18 cellular contexts compared by ENCODE assay signal in the genomic region with DNA sequence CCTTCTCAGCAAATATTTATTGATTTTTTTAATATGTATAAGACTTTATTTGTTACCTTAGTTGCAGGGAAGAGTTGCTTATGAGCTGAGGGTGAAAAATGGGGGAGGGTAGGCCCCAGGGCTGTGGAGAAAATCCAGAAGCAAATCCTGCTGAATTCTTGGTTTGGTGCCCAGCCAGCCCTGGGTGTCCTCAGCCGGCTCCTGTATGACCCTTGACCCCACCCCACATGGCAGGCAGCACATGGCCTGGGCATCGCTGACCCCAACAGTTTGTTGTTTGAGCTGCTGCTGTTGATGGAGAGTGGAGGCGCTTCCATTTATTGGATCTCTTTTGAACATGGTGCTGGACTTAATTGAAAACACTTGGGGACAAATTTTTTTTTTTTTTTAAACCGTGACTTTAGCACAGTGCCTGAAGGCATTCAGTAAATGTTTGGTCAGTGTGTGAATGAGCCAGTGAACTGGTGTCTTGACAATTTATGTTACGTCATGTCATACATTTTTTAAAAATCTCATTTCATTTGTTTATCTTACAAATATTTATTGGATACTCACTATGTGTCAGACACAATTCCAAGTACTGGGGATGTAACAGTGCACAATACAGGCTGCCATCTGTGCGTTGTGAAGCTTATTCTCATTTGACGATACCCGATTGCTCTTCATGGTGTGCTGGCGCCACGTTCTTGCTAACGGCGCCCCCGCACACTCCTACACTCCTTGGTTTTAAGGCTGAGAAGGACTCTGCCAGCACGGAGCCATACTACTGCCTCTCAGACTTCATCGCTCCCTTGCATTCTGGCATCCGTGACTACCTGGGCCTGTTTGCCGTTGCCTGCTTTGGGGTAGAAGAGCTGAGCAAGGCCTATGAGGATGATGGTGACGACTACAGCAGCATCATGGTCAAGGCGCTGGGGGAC.
DNase-seq lines count a peak whose midpoint lies in the region; ATAC-seq, FAIRE-seq and TF ChIP-seq lines count a peak whose summit lies in the region.
"Had no signal": no experiment of that assay in that cellular context is flagged by ENCODE, and none has a peak within 500 bp of the region (broad histone marks: within the 10 kb centered on the region; RNA-seq: fewer than 3 reads in every experiment).

No MANE protein-coding gene starts in this region.

- H3K9me3 Mint-ChIP-seq in mesothelial cell of epicardium: no peaks in the 10 kb centered on the region
- H3K9me3 Mint-ChIP-seq in effector memory CD8-positive, alpha-beta T cell: no peaks in the 10 kb centered on the region
- H3K9me3 Mint-ChIP-seq in activated CD4-positive, alpha-beta T cell treated with anti-CD3 and anti-CD28 coated beads, Interleukin-2, amount 10 ng/mL, durations not matched to agents 7 days and 5 days: no peaks in the 10 kb centered on the region
- H3K9me3 Mint-ChIP-seq: GM23338 had no signal

- no peak overlapping the region for H3K4me3 Mint-ChIP-seq in mesothelial cell of epicardium
- no peak overlapping the region for H3K4me3 Mint-ChIP-seq in effector memory CD8-positive, alpha-beta T cell
- no peak overlapping the region for H3K4me3 Mint-ChIP-seq in activated CD4-positive, alpha-beta T cell treated with anti-CD3 and anti-CD28 coated beads, Interleukin-2, amount 10 ng/mL, durations not matched to agents 7 days and 5 days
- H3K4me3 Mint-ChIP-seq: B cell, GM23338 had no signal

- TF ChIP-seq POLR2A in H54 (IDR thresholded peaks at IDR 0.05; ENCODE audit: low read depth, low read length): no peak

- CTCF ChIA-PET in activated CD4-positive, alpha-beta T cell treated with anti-CD3 and anti-CD28 coated beads, Interleukin-2, amount 10 ng/mL, durations not matched to agents 7 days and 5 days (lab: Charles Lee): interaction anchor here (0.8 to 1.0 kb wide), 2 partner anchors 15 to 23 kb away, joined by 3 read pairs; no protein-coding TSS in a partner anchor

- H3K27ac Mint-ChIP-seq in mesothelial cell of epicardium: peak overlapping the region; percentile 44
- peak overlapping the region in 1 of 2 donors; percentile 46 for H3K27ac Mint-ChIP-seq in effector memory CD8-positive, alpha-beta T cell
- H3K27ac Mint-ChIP-seq in activated CD4-positive, alpha-beta T cell treated with anti-CD3 and anti-CD28 coated beads, Interleukin-2, amount 10 ng/mL, durations not matched to agents 7 days and 5 days: no peak overlapping the region
- H3K27ac Mint-ChIP-seq: B cell, GM23338 had no signal

- peaks cover 50% of the 10 kb centered on the region for H3K36me3 Mint-ChIP-seq in mesothelial cell of epicardium
- H3K36me3 Mint-ChIP-seq in effector memory CD8-positive, alpha-beta T cell (ENCODE audit: insufficient read depth): peaks cover 74% of the 10 kb centered on the region
- H3K36me3 Mint-ChIP-seq in activated CD4-positive, alpha-beta T cell treated with anti-CD3 and anti-CD28 coated beads, Interleukin-2, amount 10 ng/mL, durations not matched to agents 7 days and 5 days (ENCODE audit: low read depth): peaks cover 48% of the 10 kb centered on the region

- POLR2A ChIA-PET in activated CD4-positive, alpha-beta T cell treated with anti-CD3 and anti-CD28 coated beads, Interleukin-2, amount 10 ng/mL, durations not matched to agents 7 days and 5 days (lab: Charles Lee): interaction anchor here (0.7 kb wide), 1 partner anchor 27 kb away, joined by 10 read pairs; no protein-coding TSS in a partner anchor

- H3K27me3 Mint-ChIP-seq in mesothelial cell of epicardium (ENCODE audit: low read depth): no peaks in the 10 kb centered on the region
- H3K27me3 Mint-ChIP-seq in effector memory CD8-positive, alpha-beta T cell: no peaks in the 10 kb centered on the region
- H3K27me3 Mint-ChIP-seq in activated CD4-positive, alpha-beta T cell treated with anti-CD3 and anti-CD28 coated beads, Interleukin-2, amount 10 ng/mL, durations not matched to agents 7 days and 5 days: no peaks in the 10 kb centered on the region
- H3K27me3 Mint-ChIP-seq: B cell had no signal

- peaks cover 43% of the 10 kb centered on the region for H3K4me1 Mint-ChIP-seq in mesothelial cell of epicardium
- no peaks in the 10 kb centered on the region for H3K4me1 Mint-ChIP-seq in effector memory CD8-positive, alpha-beta T cell (ENCODE audit: low read depth in 2 of 2)
- no peaks in the 10 kb centered on the region for H3K4me1 Mint-ChIP-seq in activated CD4-positive, alpha-beta T cell treated with anti-CD3 and anti-CD28 coated beads, Interleukin-2, amount 10 ng/mL, durations not matched to agents 7 days and 5 days
- H3K4me1 Mint-ChIP-seq: B cell, GM23338 had no signal

- H3K27ac ChIP-seq in cingulate gyrus (ENCODE audit: low read depth, low read length): peak overlapping the region; percentile 29

- TF ChIP-seq CTCF in mesothelial cell of epicardium (IDR thresholded peaks at IDR 0.05; ENCODE audit: unreplicated experiment): no peak

- no peak for FAIRE-seq in H54 (lab: Jason Lieb, UNC)
- FAIRE-seq: endothelial cell of umbilical vein, kidney, urothelium cell line had no signal

- no peak for ATAC-seq in effector memory CD8-positive, alpha-beta T cell (replicated peaks)
- ATAC-seq: GM23338 had no signal

- DNase-seq in AG08396 (ENCODE audit: low spot score) (peak; percentile 18), HCEC 1CT (peak; percentile 86), mesothelial cell of epicardium (ENCODE audit: low spot score in 2 of 2, unreplicated experiment in 2 of 2) (no peak), SKM-1 treated with dmso at 0.1 percent for 144 hours (lab: John Stamatoyannopoulos, UW; ENCODE audit: unreplicated experiment) (no peak), H54 (ENCODE audit: insufficient read length, low spot score) (no peak)
- no peak for DNase-seq in effector memory CD8-positive, alpha-beta T cell
- DNase-seq in activated CD4-positive, alpha-beta T cell treated with anti-CD3 and anti-CD28 coated beads, Interleukin-2, amount 10 ng/mL, durations not matched to agents 7 days and 5 days: no peak
- DNase-seq: activated CD4-positive, alpha-beta T cell treated with anti-CD3 and anti-CD28 coated beads, Interleukin-2, amount 50 U/mL, for 48 hours; activated T-cell treated with anti-CD3 and anti-CD28 coated beads, Interleukin-2, amount 50 U/mL, for 48 hours; cerebellar nuclear complex; kidney; NCI-H748 treated with DMSO at 0.1 percent for 48 hours; stimulated activated naive CD4-positive, alpha-beta T cell had no signal

Comparison
In these comparisons a context has a peak if more than half of its experiments do, and no peak if none do; other contexts are left out.
1. DNase-seq: peak in AG08396 (single experiment) and HCEC 1CT (single experiment); none in mesothelial cell of epicardium (0 of 2), SKM-1 treated with dmso at 0.1 percent for 144 hours (single experiment), effector memory CD8-positive, alpha-beta T cell (0 of 3), activated CD4-positive, alpha-beta T cell treated with anti-CD3 and anti-CD28 coated beads, Interleukin-2, amount 10 ng/mL, durations not matched to agents 7 days and 5 days (single experiment) and H54 (single experiment).